In genomic region chr10:61923210-61924024, GRCh38 we compare ENCODE assay signal across 1 cellular context.
TF ChIP-seq lines count a peak whose summit lies in the region.

No MANE protein-coding gene starts in this region.

TF ChIP-seq in K562, 482 proteins besides CTCF, POLR2A, EP300 and RAD21 (continued from another document):
- TF ChIP-seq USF2 (CRISPR knock-in tag; IDR thresholded peaks at IDR 0.05) = no peak
- TF ChIP-seq THAP7 (CRISPR knock-in tag; IDR thresholded peaks at IDR 0.05) = no peak
- no peak for TF ChIP-seq RBM34 (IDR thresholded peaks at IDR 0.05; ENCODE audit: borderline replicate concordance, insufficient read depth, low read length)
- no peak for TF ChIP-seq ZNF707 (CRISPR knock-in tag; conservative IDR thresholded peaks at IDR 0.05)
- TF ChIP-seq DPF2 (IDR thresholded peaks at IDR 0.05) = no peak
- TF ChIP-seq, protein P1, sequence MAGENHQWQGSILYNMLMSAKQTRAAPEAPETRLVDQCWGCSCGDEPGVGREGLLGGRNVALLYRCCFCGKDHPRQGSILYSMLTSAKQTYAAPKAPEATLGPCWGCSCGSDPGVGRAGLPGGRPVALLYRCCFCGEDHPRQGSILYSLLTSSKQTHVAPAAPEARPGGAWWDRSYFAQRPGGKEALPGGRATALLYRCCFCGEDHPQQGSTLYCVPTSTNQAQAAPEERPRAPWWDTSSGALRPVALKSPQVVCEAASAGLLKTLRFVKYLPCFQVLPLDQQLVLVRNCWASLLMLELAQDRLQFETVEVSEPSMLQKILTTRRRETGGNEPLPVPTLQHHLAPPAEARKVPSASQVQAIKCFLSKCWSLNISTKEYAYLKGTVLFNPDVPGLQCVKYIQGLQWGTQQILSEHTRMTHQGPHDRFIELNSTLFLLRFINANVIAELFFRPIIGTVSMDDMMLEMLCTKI (IDR thresholded peaks at IDR 0.05; ENCODE audit: partially characterized antibody) = no peak
- no peak for TF ChIP-seq ID3 (CRISPR knock-in tag; IDR thresholded peaks at IDR 0.05)
- no peak for TF ChIP-seq ID3 (tag; IDR thresholded peaks at IDR 0.05)
- TF ChIP-seq TCF7 (IDR thresholded peaks at IDR 0.05; ENCODE audit: borderline replicate concordance) = no peak
- TF ChIP-seq, protein P2, sequence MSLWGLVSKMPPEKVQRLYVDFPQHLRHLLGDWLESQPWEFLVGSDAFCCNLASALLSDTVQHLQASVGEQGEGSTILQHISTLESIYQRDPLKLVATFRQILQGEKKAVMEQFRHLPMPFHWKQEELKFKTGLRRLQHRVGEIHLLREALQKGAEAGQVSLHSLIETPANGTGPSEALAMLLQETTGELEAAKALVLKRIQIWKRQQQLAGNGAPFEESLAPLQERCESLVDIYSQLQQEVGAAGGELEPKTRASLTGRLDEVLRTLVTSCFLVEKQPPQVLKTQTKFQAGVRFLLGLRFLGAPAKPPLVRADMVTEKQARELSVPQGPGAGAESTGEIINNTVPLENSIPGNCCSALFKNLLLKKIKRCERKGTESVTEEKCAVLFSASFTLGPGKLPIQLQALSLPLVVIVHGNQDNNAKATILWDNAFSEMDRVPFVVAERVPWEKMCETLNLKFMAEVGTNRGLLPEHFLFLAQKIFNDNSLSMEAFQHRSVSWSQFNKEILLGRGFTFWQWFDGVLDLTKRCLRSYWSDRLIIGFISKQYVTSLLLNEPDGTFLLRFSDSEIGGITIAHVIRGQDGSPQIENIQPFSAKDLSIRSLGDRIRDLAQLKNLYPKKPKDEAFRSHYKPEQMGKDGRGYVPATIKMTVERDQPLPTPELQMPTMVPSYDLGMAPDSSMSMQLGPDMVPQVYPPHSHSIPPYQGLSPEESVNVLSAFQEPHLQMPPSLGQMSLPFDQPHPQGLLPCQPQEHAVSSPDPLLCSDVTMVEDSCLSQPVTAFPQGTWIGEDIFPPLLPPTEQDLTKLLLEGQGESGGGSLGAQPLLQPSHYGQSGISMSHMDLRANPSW (CRISPR knock-in tag; IDR thresholded peaks at IDR 0.05) = no peak
- no peak for TF ChIP-seq PHF8 (IDR thresholded peaks at IDR 0.05; ENCODE audit: borderline replicate concordance, low read length)
- TF ChIP-seq, protein P3, sequence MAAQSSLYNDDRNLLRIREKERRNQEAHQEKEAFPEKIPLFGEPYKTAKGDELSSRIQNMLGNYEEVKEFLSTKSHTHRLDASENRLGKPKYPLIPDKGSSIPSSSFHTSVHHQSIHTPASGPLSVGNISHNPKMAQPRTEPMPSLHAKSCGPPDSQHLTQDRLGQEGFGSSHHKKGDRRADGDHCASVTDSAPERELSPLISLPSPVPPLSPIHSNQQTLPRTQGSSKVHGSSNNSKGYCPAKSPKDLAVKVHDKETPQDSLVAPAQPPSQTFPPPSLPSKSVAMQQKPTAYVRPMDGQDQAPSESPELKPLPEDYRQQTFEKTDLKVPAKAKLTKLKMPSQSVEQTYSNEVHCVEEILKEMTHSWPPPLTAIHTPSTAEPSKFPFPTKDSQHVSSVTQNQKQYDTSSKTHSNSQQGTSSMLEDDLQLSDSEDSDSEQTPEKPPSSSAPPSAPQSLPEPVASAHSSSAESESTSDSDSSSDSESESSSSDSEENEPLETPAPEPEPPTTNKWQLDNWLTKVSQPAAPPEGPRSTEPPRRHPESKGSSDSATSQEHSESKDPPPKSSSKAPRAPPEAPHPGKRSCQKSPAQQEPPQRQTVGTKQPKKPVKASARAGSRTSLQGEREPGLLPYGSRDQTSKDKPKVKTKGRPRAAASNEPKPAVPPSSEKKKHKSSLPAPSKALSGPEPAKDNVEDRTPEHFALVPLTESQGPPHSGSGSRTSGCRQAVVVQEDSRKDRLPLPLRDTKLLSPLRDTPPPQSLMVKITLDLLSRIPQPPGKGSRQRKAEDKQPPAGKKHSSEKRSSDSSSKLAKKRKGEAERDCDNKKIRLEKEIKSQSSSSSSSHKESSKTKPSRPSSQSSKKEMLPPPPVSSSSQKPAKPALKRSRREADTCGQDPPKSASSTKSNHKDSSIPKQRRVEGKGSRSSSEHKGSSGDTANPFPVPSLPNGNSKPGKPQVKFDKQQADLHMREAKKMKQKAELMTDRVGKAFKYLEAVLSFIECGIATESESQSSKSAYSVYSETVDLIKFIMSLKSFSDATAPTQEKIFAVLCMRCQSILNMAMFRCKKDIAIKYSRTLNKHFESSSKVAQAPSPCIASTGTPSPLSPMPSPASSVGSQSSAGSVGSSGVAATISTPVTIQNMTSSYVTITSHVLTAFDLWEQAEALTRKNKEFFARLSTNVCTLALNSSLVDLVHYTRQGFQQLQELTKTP (IDR thresholded peaks at IDR 0.05; ENCODE audit: low read depth in 1 of 2, partially characterized antibody in 2 of 2) = no peak
